17 cellular contexts compared by ENCODE assay signal in the genomic region with DNA sequence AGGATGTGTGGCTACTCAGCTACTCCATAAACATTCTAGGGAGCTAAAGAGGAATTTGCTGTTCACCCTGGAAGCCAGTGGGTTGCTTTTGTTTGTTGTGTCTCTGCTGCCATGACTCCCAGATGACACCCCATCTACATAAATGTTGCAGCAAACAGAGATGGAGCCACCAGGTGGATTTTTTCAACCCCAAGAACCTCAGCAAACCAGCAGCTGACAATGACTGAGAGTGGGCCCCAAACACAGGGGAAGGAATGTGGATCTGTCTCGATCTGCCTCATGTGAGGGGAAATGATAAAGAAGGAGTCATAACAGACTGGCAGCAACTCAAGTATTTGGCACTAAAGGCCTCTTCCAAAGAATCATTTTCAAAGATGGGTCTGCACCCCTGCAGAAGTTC.
DNase-seq lines count a peak whose midpoint lies in the region; ATAC-seq, FAIRE-seq and TF ChIP-seq lines count a peak whose summit lies in the region.
"Had no signal": no experiment of that assay in that cellular context is flagged by ENCODE, and none has a peak within 500 bp of the region (broad histone marks: within the 10 kb centered on the region; RNA-seq: fewer than 3 reads in every experiment).

No MANE protein-coding gene starts in this region.

- H3K4me3 ChIP-seq in breast epithelium (no peak overlapping the region), astrocyte of the spinal cord (ENCODE audit: low read depth, low read length) (no peak overlapping the region), uterus (no peak overlapping the region)
- H3K4me3 ChIP-seq: upper lobe of left lung had no signal

- H3K27ac ChIP-seq in breast epithelium (no peak overlapping the region), uterus (peak overlapping the region; percentile 18 to 61)
- H3K27ac ChIP-seq: upper lobe of left lung had no signal

- DNase-seq in MCF 10A (ENCODE audit: unreplicated experiment) (peak; percentile 61), breast epithelium (ENCODE audit: low spot score in 2 of 2) (no peak), astrocyte of the spinal cord (ENCODE audit: low read depth, low spot score) (peak; percentile 87), kidney glomerular epithelial cell (lab: John Stamatoyannopoulos, UW) (peak; percentile 43), uterus (peak in 1 of 2 donors; percentile 24), progenitor cell of endocrine pancreas (ENCODE audit: low spot score, unreplicated experiment) (no peak), GM19239 (ENCODE audit: insufficient read length, low spot score) (no peak)
- DNase-seq: activated CD4-positive, alpha-beta T cell treated with anti-CD3 and anti-CD28 coated beads, Interleukin-2, amount 50 U/mL, for 48 hours; effector memory CD4-positive, alpha-beta T cell; H7; MV-4-11; NCI-H524 treated with DMSO at 0.1 percent for 48 hours; retina; upper lobe of left lung had no signal

- BruUV-seq in MCF 10A (replicated peaks; lab: Mats Ljungman, UMichigan): no TSS peak

- H3K36me3 Mint-ChIP-seq in MCF 10A (ENCODE audit: insufficient read depth, unreplicated experiment) (no peaks in the 10 kb centered on the region), progenitor cell of endocrine pancreas (ENCODE audit: insufficient read depth) (no peaks in the 10 kb centered on the region)
- H3K36me3 Mint-ChIP-seq: activated naive CD4-positive, alpha-beta T cell treated with anti-CD3 and anti-CD28 coated beads, Interleukin-2, amount 50 U/mL, for 72 hours had no signal

- H3K9me3 ChIP-seq in breast epithelium (no peaks in the 10 kb centered on the region), uterus (no peaks in the 10 kb centered on the region)

- H3K4me1 Mint-ChIP-seq in MCF 10A (ENCODE audit: insufficient read depth, unreplicated experiment) (peaks cover 18% of the 10 kb centered on the region), progenitor cell of endocrine pancreas (ENCODE audit: low read depth) (no peaks in the 10 kb centered on the region)

- H3K27me3 ChIP-seq in breast epithelium (no peaks in the 10 kb centered on the region), uterus (no peaks in the 10 kb centered on the region)
- H3K27me3 ChIP-seq: upper lobe of left lung had no signal

- H3K27me3 Mint-ChIP-seq in MCF 10A (ENCODE audit: insufficient read depth, unreplicated experiment) (no peaks in the 10 kb centered on the region), progenitor cell of endocrine pancreas (no peaks in the 10 kb centered on the region)

- no peak for ATAC-seq in GM18909 (IDR thresholded peaks at IDR 0.05; ENCODE audit: poor library complexity, unreplicated experiment)
- ATAC-seq: activated naive CD4-positive, alpha-beta T cell treated with anti-CD3 and anti-CD28 coated beads, Interleukin-2, amount 50 U/mL, for 72 hours had no signal

- no peaks in the 10 kb centered on the region for H3K36me3 ChIP-seq in breast epithelium
- no peaks in the 10 kb centered on the region for H3K36me3 ChIP-seq in uterus
- H3K36me3 ChIP-seq: upper lobe of left lung had no signal

- intact Hi-C loops in MCF 10A (cut with micrococcal nuclease) (no loop called here), breast epithelium (cut with DNase I; ENCODE audit: low total_unique reads) (no loop called here), uterus (cut with DNase I; ENCODE audit: low total_unique reads) (no loop called here)

- H3K9me3 Mint-ChIP-seq in MCF 10A (ENCODE audit: unreplicated experiment) (no peaks in the 10 kb centered on the region), progenitor cell of endocrine pancreas (ENCODE audit: low read depth) (no peaks in the 10 kb centered on the region)

- no peaks in the 10 kb centered on the region for H3K4me1 ChIP-seq in breast epithelium
- H3K4me1 ChIP-seq in uterus: peaks cover 0 to 5% of the 10 kb centered on the region in 2 donors
- H3K4me1 ChIP-seq: upper lobe of left lung had no signal

- CTCF ChIA-PET in MCF 10A (lab: Yijun Ruan, JAX): interaction anchor here (0.6 to 1.5 kb wide), 3 partner anchors 9 to 274 kb away, joined by 3 to 4 read pairs (median 4); no protein-coding TSS in a partner anchor

- POLR2A ChIA-PET in MCF 10A (lab: Yijun Ruan, JAX): no interaction called here

- in situ Hi-C loops in astrocyte of the spinal cord (cut with HindIII; ENCODE audit: low sequenced_read_pairs): no loop called here

- no peak for FAIRE-seq in GM19239 (lab: Jason Lieb, UNC)
- FAIRE-seq: A204.1 had no signal

- H3K4me3 Mint-ChIP-seq in MCF 10A (ENCODE audit: unreplicated experiment): no peak overlapping the region
- no peak overlapping the region for H3K4me3 Mint-ChIP-seq in progenitor cell of endocrine pancreas (ENCODE audit: low read depth)

- no peak for TF ChIP-seq CTCF in MCF 10A (IDR thresholded peaks at IDR 0.05; ENCODE audit: unreplicated experiment)
- TF ChIP-seq CTCF in breast epithelium (IDR thresholded peaks at IDR 0.05): no peak
- no peak for TF ChIP-seq CTCF in astrocyte of the spinal cord (IDR thresholded peaks at IDR 0.05; ENCODE audit: low read depth, low read length)
- no peak for TF ChIP-seq CTCF in uterus (IDR thresholded peaks at IDR 0.05)
- no peak for TF ChIP-seq CTCF in progenitor cell of endocrine pancreas (IDR thresholded peaks at IDR 0.05; ENCODE audit: unreplicated experiment)

- TF ChIP-seq POLR2A in breast epithelium (IDR thresholded peaks at IDR 0.05) (no peak), uterus (IDR thresholded peaks at IDR 0.05) (no peak)

- H3K27ac Mint-ChIP-seq in MCF 10A (ENCODE audit: low read depth, unreplicated experiment): peak overlapping the region; percentile 55
- H3K27ac Mint-ChIP-seq in progenitor cell of endocrine pancreas: no peak overlapping the region
- H3K27ac Mint-ChIP-seq: activated naive CD4-positive, alpha-beta T cell treated with anti-CD3 and anti-CD28 coated beads, Interleukin-2, amount 50 U/mL, for 72 hours had no signal

Comparison
In these comparisons a context has a peak if more than half of its experiments do, and no peak if none do; other contexts are left out.
1. DNase-seq: peak in MCF 10A (single experiment), astrocyte of the spinal cord (single experiment) and kidney glomerular epithelial cell (single experiment); none in breast epithelium (0 of 2), progenitor cell of endocrine pancreas (single experiment) and GM19239 (single experiment).
2. H3K27ac ChIP-seq: peak in uterus (2 of 2); none in breast epithelium (0 of 2).